ENCODE assay signal across 21 cellular contexts in genomic region chr1:39134768-39135333, GRCh38.
"Had no signal": no experiment of that assay in that cellular context is flagged by ENCODE, and none has a peak within 500 bp of the region (broad histone marks: within the 10 kb centered on the region; RNA-seq: fewer than 3 reads in every experiment).

No MANE protein-coding gene starts in this region.

- H3K9me3 ChIP-seq: esophagus squamous epithelium, transverse colon had no signal

- H3K27ac ChIP-seq: esophagus squamous epithelium, transverse colon had no signal

- H3K27me3 ChIP-seq: esophagus squamous epithelium, transverse colon had no signal

- H3K36me3 ChIP-seq: esophagus squamous epithelium, transverse colon had no signal

- H3K4me3 ChIP-seq: esophagus squamous epithelium, lung, transverse colon had no signal

- H3K9me3 Mint-ChIP-seq: activated CD8-positive, alpha-beta T cell treated with anti-CD3 and anti-CD28 coated beads for 36 hours; activated T-cell treated with anti-CD3 and anti-CD28 coated beads, Interleukin-2, amount 50 U/mL, for 24 hours; nephron progenitor cell; stimulated activated naive CD8-positive, alpha-beta T cell treated with anti-CD3 and anti-CD28 coated beads, Interleukin-15, Interleukin-2, amounts not matched to agents 100 ng/mL and 50 ng/mL, for 24 hours; T-helper 2 cell treated with Interferon-gamma antibody and Interleukin-4, amounts not matched to agents 5 μg/mL and 100 μg/mL, for 36 hours had no signal

- FAIRE-seq: endometrium, islet of Langerhans had no signal

- DNase-seq: activated CD4-positive, alpha-beta T cell treated with anti-CD3 and anti-CD28 coated beads for 48 hours; activated CD4-positive, CD25-positive, alpha-beta regulatory T cell; activated CD8-positive, alpha-beta T cell treated with anti-CD3 and anti-CD28 coated beads for 36 hours; activated naive CD4-positive, alpha-beta T cell treated with anti-CD3 and anti-CD28 coated beads, Interleukin-2, amount 50 U/mL, for 16 hours; activated T-cell treated with anti-CD3 and anti-CD28 coated beads, Interleukin-2, amount 50 U/mL, for 24 hours; aorta; cortex of kidney; esophagus squamous epithelium; hippocampal formation; left colon; midbrain; nephron progenitor cell; nucleus accumbens; posterior cingulate gyrus; retina; transverse colon had no signal

- H3K27ac Mint-ChIP-seq: activated CD8-positive, alpha-beta T cell treated with anti-CD3 and anti-CD28 coated beads for 36 hours; activated T-cell treated with anti-CD3 and anti-CD28 coated beads, Interleukin-2, amount 50 U/mL, for 24 hours; nephron progenitor cell; stimulated activated naive CD8-positive, alpha-beta T cell treated with anti-CD3 and anti-CD28 coated beads, Interleukin-15, Interleukin-2, amounts not matched to agents 100 ng/mL and 50 ng/mL, for 24 hours; T-helper 2 cell treated with Interferon-gamma antibody and Interleukin-4, amounts not matched to agents 5 μg/mL and 100 μg/mL, for 36 hours had no signal

- H3K4me3 Mint-ChIP-seq: activated CD8-positive, alpha-beta T cell treated with anti-CD3 and anti-CD28 coated beads for 36 hours; activated T-cell treated with anti-CD3 and anti-CD28 coated beads, Interleukin-2, amount 50 U/mL, for 24 hours; nephron progenitor cell; stimulated activated naive CD8-positive, alpha-beta T cell treated with anti-CD3 and anti-CD28 coated beads, Interleukin-15, Interleukin-2, amounts not matched to agents 100 ng/mL and 50 ng/mL, for 24 hours; T-helper 2 cell treated with Interferon-gamma antibody and Interleukin-4, amounts not matched to agents 5 μg/mL and 100 μg/mL, for 36 hours had no signal

- H3K27me3 Mint-ChIP-seq: activated CD8-positive, alpha-beta T cell treated with anti-CD3 and anti-CD28 coated beads for 36 hours; activated T-cell treated with anti-CD3 and anti-CD28 coated beads, Interleukin-2, amount 50 U/mL, for 24 hours; stimulated activated naive CD8-positive, alpha-beta T cell treated with anti-CD3 and anti-CD28 coated beads, Interleukin-15, Interleukin-2, amounts not matched to agents 100 ng/mL and 50 ng/mL, for 24 hours had no signal

- ATAC-seq: activated CD8-positive, alpha-beta T cell treated with anti-CD3 and anti-CD28 coated beads for 36 hours; left colon had no signal
